ENCODE assay signal across 8 cellular contexts in the genomic region with DNA sequence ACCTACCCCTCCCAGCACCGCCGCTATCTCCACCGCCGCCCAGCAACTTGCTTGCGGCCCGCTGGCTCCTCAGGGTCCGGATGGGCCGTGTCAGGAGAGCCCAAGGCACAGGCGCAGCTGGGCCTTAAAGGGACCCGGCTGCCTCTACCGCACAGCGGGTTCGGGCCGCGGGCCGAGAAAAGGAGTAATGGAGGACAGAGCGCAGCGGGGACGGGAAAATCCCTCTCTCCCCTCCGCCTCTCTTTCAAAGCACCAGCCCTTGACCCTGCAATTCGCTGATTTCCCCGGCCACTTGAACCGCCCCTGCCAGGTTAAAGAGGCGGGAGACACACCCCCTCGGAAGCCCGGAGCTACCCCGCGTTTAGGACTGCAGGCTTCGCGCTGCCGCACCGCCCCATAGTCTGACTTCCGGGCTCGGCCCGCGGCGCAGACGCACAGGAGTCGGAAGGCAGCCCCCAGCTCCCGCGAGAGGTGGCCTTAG. TPM values are rescaled to one million over a fixed set of nuclear protein-coding genes. Genes with fewer than 3 reads are reported as not detected.
DNase-seq lines count a peak whose midpoint lies in the region; ATAC-seq and TF ChIP-seq lines count a peak whose summit lies in the region.
"Not testable (repeated sequence)": the region's sequence is repeated elsewhere in the genome, so short reads cannot be mapped to it uniquely, and the experiment has no call there.

A gene with protein sequence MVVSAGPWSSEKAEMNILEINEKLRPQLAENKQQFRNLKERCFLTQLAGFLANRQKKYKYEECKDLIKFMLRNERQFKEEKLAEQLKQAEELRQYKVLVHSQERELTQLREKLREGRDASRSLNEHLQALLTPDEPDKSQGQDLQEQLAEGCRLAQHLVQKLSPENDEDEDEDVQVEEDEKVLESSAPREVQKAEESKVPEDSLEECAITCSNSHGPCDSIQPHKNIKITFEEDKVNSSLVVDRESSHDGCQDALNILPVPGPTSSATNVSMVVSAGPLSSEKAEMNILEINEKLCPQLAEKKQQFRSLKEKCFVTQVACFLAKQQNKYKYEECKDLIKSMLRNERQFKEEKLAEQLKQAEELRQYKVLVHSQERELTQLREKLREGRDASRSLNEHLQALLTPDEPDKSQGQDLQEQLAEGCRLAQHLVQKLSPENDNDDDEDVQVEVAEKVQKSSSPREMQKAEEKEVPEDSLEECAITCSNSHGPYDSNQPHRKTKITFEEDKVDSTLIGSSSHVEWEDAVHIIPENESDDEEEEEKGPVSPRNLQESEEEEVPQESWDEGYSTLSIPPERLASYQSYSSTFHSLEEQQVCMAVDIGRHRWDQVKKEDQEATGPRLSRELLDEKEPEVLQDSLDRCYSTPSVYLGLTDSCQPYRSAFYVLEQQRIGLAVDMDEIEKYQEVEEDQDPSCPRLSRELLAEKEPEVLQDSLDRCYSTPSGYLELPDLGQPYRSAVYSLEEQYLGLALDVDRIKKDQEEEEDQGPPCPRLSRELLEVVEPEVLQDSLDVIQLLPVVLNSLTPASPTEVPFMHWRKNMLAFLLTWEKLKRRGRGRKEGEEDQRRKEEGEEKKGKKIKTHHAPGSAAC (minus strand): TSS at position 371 of the 481 bp plus-strand sequence. CDS start 25,278 bp downstream, outside the sequence.

- not testable (repeated sequence) for H3K36me3 ChIP-seq in adrenal gland (replicated peaks in 1 of 2); left ventricle myocardium inferior; tibial artery

- not testable (repeated sequence) for H3K27me3 ChIP-seq in adrenal gland; left ventricle myocardium inferior (ENCODE audit: low read depth); tibial artery

- H3K27me3 Mint-ChIP-seq in progenitor cell of endocrine pancreas, result not testable (repeated sequence)

- 0 to 1% (median 0%) methylated on average over 26 to 41 of the region's 41 CpGs for WGBS in adrenal gland, 4 donors

- TF ChIP-seq POLR2A in GM18505 (IDR thresholded peaks at IDR 0.05; ENCODE audit: borderline replicate concordance, extremely low read depth, insufficient read depth, insufficient read length), result not testable (repeated sequence)
- TF ChIP-seq POLR2A in adrenal gland (IDR thresholded peaks at IDR 0.05), result peak in 1 of 2 donors; percentile 74

- not testable (repeated sequence) for H3K9me3 ChIP-seq in adrenal gland (replicated peaks in 1 of 3); left ventricle myocardium inferior (replicated peaks); tibial artery

- H3K4me1 Mint-ChIP-seq in progenitor cell of endocrine pancreas (ENCODE audit: low read depth), result peaks cover 10% of the 10 kb centered on the region

- not testable (repeated sequence) for H3K36me3 Mint-ChIP-seq in progenitor cell of endocrine pancreas (ENCODE audit: insufficient read depth)

- peak; percentile 11 for DNase-seq in NCI-H2029 treated with DMSO at 0.1 percent for 48 hours (lab: John Stamatoyannopoulos, UW)
- peak; percentile 51 to 88 (median 72) for DNase-seq in T-helper 2 cell
- peak; percentile 80 to 89 (median 84) for DNase-seq in adrenal gland
- peak; percentile 84 for DNase-seq in left ventricle myocardium inferior
- peak; percentile 65 for DNase-seq in progenitor cell of endocrine pancreas (ENCODE audit: low spot score, unreplicated experiment)
- DNase-seq in tibial artery, result peak; percentile 77 to 89

- ATAC-seq in GM18505 (IDR thresholded peaks at IDR 0.05; ENCODE audit: unreplicated experiment) (peak; percentile 64), HG02970 (IDR thresholded peaks at IDR 0.05; ENCODE audit: low FRiP score, unreplicated experiment) (peak; percentile 74)

- peak within 1 kb of the TSS; percentile 34 to 91 (median 56) for H3K4me3 ChIP-seq in adrenal gland
- H3K4me3 ChIP-seq in left ventricle myocardium inferior, result peak within 1 kb of the TSS; percentile 86
- H3K4me3 ChIP-seq in tibial artery, result peak within 1 kb of the TSS; percentile 56 to 79

- H3K9me3 Mint-ChIP-seq in progenitor cell of endocrine pancreas (ENCODE audit: low read depth), result not testable (repeated sequence)

- peak within 1 kb of the TSS; percentile 99 for H3K27ac Mint-ChIP-seq in progenitor cell of endocrine pancreas

- H3K4me1 ChIP-seq in adrenal gland (replicated peaks in 1 of 2); tibial artery: not testable (repeated sequence)
- peaks cover 16% of the 10 kb centered on the region for H3K4me1 ChIP-seq in left ventricle myocardium inferior

- not testable (repeated sequence) for TF ChIP-seq CTCF in adrenal gland (IDR thresholded peaks at IDR 0.05); left ventricle myocardium inferior (IDR thresholded peaks at IDR 0.05; ENCODE audit: borderline replicate concordance); progenitor cell of endocrine pancreas (IDR thresholded peaks at IDR 0.05; ENCODE audit: unreplicated experiment); tibial artery (IDR thresholded peaks at IDR 0.05)

- peak within 1 kb of the TSS; percentile 97 for H3K4me3 Mint-ChIP-seq in progenitor cell of endocrine pancreas (ENCODE audit: low read depth)

- H3K27ac ChIP-seq in adrenal gland, result peak within 1 kb of the TSS in 3 of 5 donors; percentile 69 to 91 (median 74)
- peak within 1 kb of the TSS; percentile 86 for H3K27ac ChIP-seq in left ventricle myocardium inferior (replicated peaks)
- peak within 1 kb of the TSS; percentile 70 to 75 for H3K27ac ChIP-seq in tibial artery

- intact Hi-C loops in adrenal gland (cut with DNase I); left ventricle myocardium inferior (cut with micrococcal nuclease); tibial artery (cut with DNase I; ENCODE audit: low total_unique reads): not testable (repeated sequence)

RNA-seq across cellular contexts. Expression of the gene that starts here (rescaled TPM):
- total RNA-seq in adrenal gland, result 10 to 100 TPM in 3 of 8 donors, 1 to 10 TPM in 5; 4.4 to 12.3 (median 9.5) TPM
- 10 to 100 TPM in 1 of 3 donors, 1 to 10 TPM in 2; 6.5 to 12.0 (median 7.0) TPM for polyA plus RNA-seq in adrenal gland
- total RNA-seq in left ventricle myocardium inferior, result 3.1 TPM
- 29.7 and 31.0 TPM in 2 replicates for total RNA-seq in progenitor cell of endocrine pancreas

Comparison
In these comparisons a context has a peak if more than half of its experiments do, and no peak if none do; other contexts are left out.
1. Peak in every context shown above with its lines: DNase-seq, ATAC-seq, H3K4me3 ChIP-seq and H3K27ac ChIP-seq.
2. DNase-seq: peak in every context shown above with its lines; median percentile 84 in adrenal gland; 84 in left ventricle myocardium inferior; 83 in tibial artery; 72 in T-helper 2 cell; 65 in progenitor cell of endocrine pancreas; 11 in NCI-H2029 treated with DMSO at 0.1 percent for 48 hours.